ENCODE assay signal across 10 cellular contexts in the genomic region with DNA sequence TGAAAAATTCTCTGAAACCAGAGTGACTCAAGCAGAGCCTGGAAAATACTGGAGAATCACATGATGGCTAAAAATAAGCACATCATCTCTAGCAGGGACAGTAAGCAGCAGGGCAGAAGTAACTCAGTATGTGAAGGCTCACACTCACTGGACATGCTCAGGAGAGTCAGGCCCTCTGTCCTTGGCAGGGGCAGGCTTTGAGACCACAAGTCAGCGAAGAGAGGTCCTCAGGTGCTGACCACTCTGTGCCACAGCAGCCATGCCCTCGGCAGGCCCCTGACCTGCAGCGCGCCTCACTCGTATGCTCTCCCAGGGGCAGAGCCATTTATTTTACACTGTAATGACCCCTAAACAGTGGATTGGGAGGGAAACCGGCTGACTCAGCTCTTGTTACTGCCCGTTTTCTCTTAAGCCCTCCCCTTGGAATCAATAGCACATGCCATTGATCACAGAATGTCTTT.
A peak's percentile ranks its signal among the peaks of the same experiment; 100 is the strongest.
DNase-seq lines count a peak whose midpoint lies in the region; ATAC-seq and TF ChIP-seq lines count a peak whose summit lies in the region.
"Had no signal": no experiment of that assay in that cellular context is flagged by ENCODE, and none has a peak within 500 bp of the region (broad histone marks: within the 10 kb centered on the region; RNA-seq: fewer than 3 reads in every experiment).

No MANE protein-coding gene starts in this region.

- ATAC-seq in omental fat pad (ENCODE audit: low FRiP score) (peak; percentile 44), GM21825 (IDR thresholded peaks at IDR 0.05; ENCODE audit: unreplicated experiment) (no peak)
- ATAC-seq: stimulated activated naive B cell treated with anti-CD40 and anti-IgM and Interleukin-4, amounts not matched to agents 10 μg/mL and 1 μg/mL and 100 μg/mL, for 72 hours had no signal

- H3K9me3 ChIP-seq in ascending aorta (no peaks in the 10 kb centered on the region), cardiac muscle cell (ENCODE audit: low read depth) (no peaks in the 10 kb centered on the region), vagina (no peaks in the 10 kb centered on the region)

- TF ChIP-seq CTCF in ascending aorta (IDR thresholded peaks at IDR 0.05) (no peak), cardiac muscle cell (IDR thresholded peaks at IDR 0.05; ENCODE audit: low read depth, low read length) (no peak), omental fat pad (IDR thresholded peaks at IDR 0.05) (no peak), vagina (IDR thresholded peaks at IDR 0.05) (no peak)

- TF ChIP-seq POLR2A in vagina (IDR thresholded peaks at IDR 0.05) = no peak

- peak overlapping the region; percentile 20 to 35 for H3K4me3 ChIP-seq in ascending aorta
- no peak overlapping the region for H3K4me3 ChIP-seq in cardiac muscle cell
- H3K4me3 ChIP-seq in vagina = no peak overlapping the region

- H3K36me3 ChIP-seq in ascending aorta = no peaks in the 10 kb centered on the region
- H3K36me3 ChIP-seq in cardiac muscle cell = no peaks in the 10 kb centered on the region
- no peaks in the 10 kb centered on the region for H3K36me3 ChIP-seq in vagina

- H3K4me1 ChIP-seq in ascending aorta (peaks cover 5 to 28% of the 10 kb centered on the region in 2 donors), cardiac muscle cell (ENCODE audit: low read depth) (peaks cover 16% of the 10 kb centered on the region), vagina (peaks cover 29% of the 10 kb centered on the region)

- DNase-seq in ascending aorta (ENCODE audit: low spot score in 2 of 2) (no peak), cardiac muscle cell (ENCODE audit: low read depth in 1 of 2, low spot score in 1 of 2) (peak; percentile 52 to 66), omental fat pad (ENCODE audit: low spot score) (no peak), vagina (ENCODE audit: extremely low spot score in 2 of 2) (no peak), NCI-H524 (lab: John Stamatoyannopoulos, UW) (no peak), NCI-H187 treated with DMSO at 0.1 percent for 48 hours (lab: John Stamatoyannopoulos, UW) (no peak)
- DNase-seq: activated CD4-positive, alpha-beta memory T cell treated with anti-CD3 and anti-CD28 coated beads, Interleukin-2, amount 10 ng/mL, durations not matched to agents 7 days and 5 days; effector CD8-positive, alpha-beta T cell; stimulated activated naive B cell treated with anti-CD40 and anti-IgM and Interleukin-4, amounts not matched to agents 10 μg/mL and 1 μg/mL and 100 μg/mL, for 72 hours had no signal

- no peaks in the 10 kb centered on the region for H3K27me3 ChIP-seq in ascending aorta
- H3K27me3 ChIP-seq in cardiac muscle cell = no peaks in the 10 kb centered on the region
- H3K27me3 ChIP-seq in vagina = no peaks in the 10 kb centered on the region

- intact Hi-C loops in ascending aorta (cut with DNase I) (no loop called here), vagina (cut with DNase I) (no loop called here)

- H3K27ac ChIP-seq in ascending aorta (peak overlapping the region; percentile 61 to 77), cardiac muscle cell (peak overlapping the region; percentile 86), vagina (peak overlapping the region; percentile 92)

Comparison
In these comparisons a context has a peak if more than half of its experiments do, and no peak if none do; other contexts are left out.
1. DNase-seq: peak in cardiac muscle cell (2 of 2); none in ascending aorta (0 of 2), omental fat pad (single experiment), vagina (0 of 2), NCI-H524 (0 of 2) and NCI-H187 treated with DMSO at 0.1 percent for 48 hours (single experiment).
2. H3K4me3 ChIP-seq: peak in ascending aorta (2 of 2); none in cardiac muscle cell (single experiment) and vagina (0 of 2).
3. Peak in every context shown above with its lines, with median percentiles within 50 percentile points of each other: H3K27ac ChIP-seq.